In genomic region chr10:23413629-23414089, GRCh38 we compare ENCODE assay signal across 10 cellular contexts. TPM values are rescaled to one million over a fixed set of nuclear protein-coding genes. Genes with fewer than 3 reads are reported as not detected.
DNase-seq lines count a peak whose midpoint lies in the region; ATAC-seq and TF ChIP-seq lines count a peak whose summit lies in the region.
"Had no signal": no experiment of that assay in that cellular context is flagged by ENCODE, and none has a peak within 500 bp of the region (broad histone marks: within the 10 kb centered on the region; RNA-seq: fewer than 3 reads in every experiment).

No MANE protein-coding gene starts in this region.

- H2BK120ac ChIP-seq in mesendoderm (ENCODE audit: low read depth, low read length) = no peak overlapping the region

- no peaks in the 10 kb centered on the region for H3K27me3 Mint-ChIP-seq in activated CD8-positive, alpha-beta T cell treated with anti-CD3 and anti-CD28 coated beads for 36 hours
- no peaks in the 10 kb centered on the region for H3K27me3 Mint-ChIP-seq in activated CD8-positive, alpha-beta T cell treated with anti-CD3 and anti-CD28 coated beads, Interleukin-2, amount 10 ng/mL, durations not matched to agents 7 days and 5 days (ENCODE audit: low read depth)
- H3K27me3 Mint-ChIP-seq in stimulated activated naive CD8-positive, alpha-beta T cell treated with anti-CD3 and anti-CD28 coated beads, Interleukin-15, amount 100 ng/mL, for 72 hours = no peaks in the 10 kb centered on the region
- H3K27me3 Mint-ChIP-seq in activated naive CD4-positive, alpha-beta T cell treated with anti-CD3 and anti-CD28 coated beads, Interleukin-2, amount 10 ng/mL, durations not matched to agents 7 days and 5 days = peaks cover 4% of the 10 kb centered on the region

- TF ChIP-seq EP300 in sigmoid colon (IDR thresholded peaks at IDR 0.05) = no peak

- no peak overlapping the region for H3K56ac ChIP-seq in mesendoderm (ENCODE audit: low read length)

- no peaks in the 10 kb centered on the region for H3K79me2 ChIP-seq in mesendoderm (ENCODE audit: control insufficient read depth, insufficient read depth, low read length)

- H3K4ac ChIP-seq in mesendoderm (ENCODE audit: low read depth, low read length) = no peak overlapping the region

- H3K4me2 ChIP-seq in mesendoderm (ENCODE audit: low read length) = no peak overlapping the region

- no peak overlapping the region for H3K18ac ChIP-seq in mesendoderm (ENCODE audit: low read length)

- POLR2A ChIA-PET in activated CD8-positive, alpha-beta T cell treated with anti-CD3 and anti-CD28 coated beads for 36 hours (lab: Charles Lee) = no interaction called here
- POLR2A ChIA-PET in activated CD8-positive, alpha-beta T cell treated with anti-CD3 and anti-CD28 coated beads, Interleukin-2, amount 10 ng/mL, durations not matched to agents 7 days and 5 days (lab: Charles Lee) = no interaction called here

- no peaks in the 10 kb centered on the region for H3K4me1 ChIP-seq in mesendoderm (ENCODE audit: control insufficient read depth, low read depth, low read length)
- no peaks in the 10 kb centered on the region for H3K4me1 ChIP-seq in sigmoid colon

- H4K8ac ChIP-seq in mesendoderm (ENCODE audit: low read depth, low read length) = no peak overlapping the region

- no peaks in the 10 kb centered on the region for H3K79me1 ChIP-seq in mesendoderm (ENCODE audit: low read length)

- H2BK15ac ChIP-seq in mesendoderm (replicated peaks; ENCODE audit: low read depth) = no peak overlapping the region

- TF ChIP-seq POLR2A in sigmoid colon (IDR thresholded peaks at IDR 0.05) = no peak

- no peak overlapping the region for H4K5ac ChIP-seq in mesendoderm (ENCODE audit: low read length)

- H3K27ac ChIP-seq in mesendoderm (ENCODE audit: low read depth, low read length) (no peak overlapping the region), sigmoid colon (no peak overlapping the region)

- H3K36me3 Mint-ChIP-seq in activated CD8-positive, alpha-beta T cell treated with anti-CD3 and anti-CD28 coated beads for 36 hours (ENCODE audit: low read depth) = no peaks in the 10 kb centered on the region
- no peaks in the 10 kb centered on the region for H3K36me3 Mint-ChIP-seq in activated CD8-positive, alpha-beta T cell treated with anti-CD3 and anti-CD28 coated beads, Interleukin-2, amount 10 ng/mL, durations not matched to agents 7 days and 5 days (ENCODE audit: low read depth)
- no peaks in the 10 kb centered on the region for H3K36me3 Mint-ChIP-seq in activated naive CD4-positive, alpha-beta T cell treated with anti-CD3 and anti-CD28 coated beads, Interleukin-2, amount 10 ng/mL, durations not matched to agents 7 days and 5 days

- intact Hi-C loops in activated CD8-positive, alpha-beta T cell treated with anti-CD3 and anti-CD28 coated beads for 36 hours (cut with micrococcal nuclease) = no loop called here
- intact Hi-C loops in sigmoid colon (cut with DNase I) = no loop called here

- H3K4me3 Mint-ChIP-seq in activated CD8-positive, alpha-beta T cell treated with anti-CD3 and anti-CD28 coated beads for 36 hours = no peak overlapping the region
- H3K4me3 Mint-ChIP-seq in activated CD8-positive, alpha-beta T cell treated with anti-CD3 and anti-CD28 coated beads, Interleukin-2, amount 10 ng/mL, durations not matched to agents 7 days and 5 days = no peak overlapping the region
- peak overlapping the region; percentile 3 to 49 for H3K4me3 Mint-ChIP-seq in stimulated activated naive CD8-positive, alpha-beta T cell treated with anti-CD3 and anti-CD28 coated beads, Interleukin-15, amount 100 ng/mL, for 72 hours
- no peak overlapping the region for H3K4me3 Mint-ChIP-seq in activated naive CD4-positive, alpha-beta T cell treated with anti-CD3 and anti-CD28 coated beads, Interleukin-2, amount 10 ng/mL, durations not matched to agents 7 days and 5 days

- peak overlapping the region; percentile 40 for H3K27ac Mint-ChIP-seq in activated CD8-positive, alpha-beta T cell treated with anti-CD3 and anti-CD28 coated beads for 36 hours
- no peak overlapping the region for H3K27ac Mint-ChIP-seq in activated CD8-positive, alpha-beta T cell treated with anti-CD3 and anti-CD28 coated beads, Interleukin-2, amount 10 ng/mL, durations not matched to agents 7 days and 5 days
- H3K27ac Mint-ChIP-seq in stimulated activated naive CD8-positive, alpha-beta T cell treated with anti-CD3 and anti-CD28 coated beads, Interleukin-15, amount 100 ng/mL, for 72 hours = peak overlapping the region; percentile 10 to 42
- H3K27ac Mint-ChIP-seq in activated naive CD4-positive, alpha-beta T cell treated with anti-CD3 and anti-CD28 coated beads, Interleukin-2, amount 10 ng/mL, durations not matched to agents 7 days and 5 days = no peak overlapping the region

- H3K9me3 Mint-ChIP-seq in activated CD8-positive, alpha-beta T cell treated with anti-CD3 and anti-CD28 coated beads for 36 hours = no peaks in the 10 kb centered on the region
- no peaks in the 10 kb centered on the region for H3K9me3 Mint-ChIP-seq in activated CD8-positive, alpha-beta T cell treated with anti-CD3 and anti-CD28 coated beads, Interleukin-2, amount 10 ng/mL, durations not matched to agents 7 days and 5 days (ENCODE audit: insufficient read depth)
- peaks cover 0 to 4% of the 10 kb centered on the region in 2 donors for H3K9me3 Mint-ChIP-seq in stimulated activated naive CD8-positive, alpha-beta T cell treated with anti-CD3 and anti-CD28 coated beads, Interleukin-15, amount 100 ng/mL, for 72 hours
- no peaks in the 10 kb centered on the region for H3K9me3 Mint-ChIP-seq in activated naive CD4-positive, alpha-beta T cell treated with anti-CD3 and anti-CD28 coated beads, Interleukin-2, amount 10 ng/mL, durations not matched to agents 7 days and 5 days

- H3K4me1 Mint-ChIP-seq in activated CD8-positive, alpha-beta T cell treated with anti-CD3 and anti-CD28 coated beads for 36 hours (ENCODE audit: low read depth) = peaks cover 22% of the 10 kb centered on the region
- peaks cover 7% of the 10 kb centered on the region for H3K4me1 Mint-ChIP-seq in activated CD8-positive, alpha-beta T cell treated with anti-CD3 and anti-CD28 coated beads, Interleukin-2, amount 10 ng/mL, durations not matched to agents 7 days and 5 days (ENCODE audit: low read depth)
- peaks cover 34% of the 10 kb centered on the region for H3K4me1 Mint-ChIP-seq in stimulated activated naive CD8-positive, alpha-beta T cell treated with anti-CD3 and anti-CD28 coated beads, Interleukin-15, amount 100 ng/mL, for 72 hours
- H3K4me1 Mint-ChIP-seq in activated naive CD4-positive, alpha-beta T cell treated with anti-CD3 and anti-CD28 coated beads, Interleukin-2, amount 10 ng/mL, durations not matched to agents 7 days and 5 days = peaks cover 8% of the 10 kb centered on the region

- no peaks in the 10 kb centered on the region for H3K36me3 ChIP-seq in mesendoderm (ENCODE audit: control insufficient read depth, insufficient read depth, low read length)
- H3K36me3 ChIP-seq in sigmoid colon = no peaks in the 10 kb centered on the region

- H3K9me3 ChIP-seq in sigmoid colon = no peaks in the 10 kb centered on the region

- H3K9ac ChIP-seq in mesendoderm (ENCODE audit: low read length) = no peak overlapping the region

- DNase-seq in activated CD8-positive, alpha-beta T cell treated with anti-CD3 and anti-CD28 coated beads for 36 hours = no peak
- DNase-seq in activated CD8-positive, alpha-beta T cell treated with anti-CD3 and anti-CD28 coated beads, Interleukin-2, amount 10 ng/mL, durations not matched to agents 7 days and 5 days = no peak
- DNase-seq in MV-4-11 (lab: John Stamatoyannopoulos, UW) (peak; percentile 93), mesendoderm (no peak), sigmoid colon (no peak)
- no peak for DNase-seq in stimulated activated naive CD8-positive, alpha-beta T cell treated with anti-CD3 and anti-CD28 coated beads, Interleukin-15, amount 100 ng/mL, for 72 hours
- no peak for DNase-seq in activated naive CD4-positive, alpha-beta T cell treated with anti-CD3 and anti-CD28 coated beads, Interleukin-2, amount 10 ng/mL, durations not matched to agents 7 days and 5 days
- DNase-seq: NCI-H187, T-helper 9 cell had no signal

- H3K23ac ChIP-seq in mesendoderm (ENCODE audit: low read length) = no peak overlapping the region

- TF ChIP-seq CTCF in activated CD8-positive, alpha-beta T cell treated with anti-CD3 and anti-CD28 coated beads for 36 hours (IDR thresholded peaks at IDR 0.05) = no peak
- TF ChIP-seq CTCF in sigmoid colon (IDR thresholded peaks at IDR 0.05) = no peak

- H2AK5ac ChIP-seq in mesendoderm (ENCODE audit: low read length) = no peak overlapping the region

- ATAC-seq in activated CD8-positive, alpha-beta T cell treated with anti-CD3 and anti-CD28 coated beads for 36 hours = no peak
- no peak for ATAC-seq in activated CD8-positive, alpha-beta T cell treated with anti-CD3 and anti-CD28 coated beads, Interleukin-2, amount 10 ng/mL, durations not matched to agents 7 days and 5 days
- ATAC-seq in HG02852 (IDR thresholded peaks at IDR 0.05; ENCODE audit: unreplicated experiment) = peak; percentile 92
- ATAC-seq in stimulated activated naive CD8-positive, alpha-beta T cell treated with anti-CD3 and anti-CD28 coated beads, Interleukin-15, amount 100 ng/mL, for 72 hours = peak; percentile 71

- whole genome bisulfite sequencing in mesendoderm (ENCODE audit: extremely low coverage, insufficient coverage, low lambda C conversion rate) = no CpG with 5 or more reads among the region's 5 CpGs
- 64 to 73% methylated on average over 5 of the region's 5 CpGs for WGBS in sigmoid colon, 2 donors

- CTCF ChIA-PET in activated CD8-positive, alpha-beta T cell treated with anti-CD3 and anti-CD28 coated beads for 36 hours (lab: Charles Lee) = no interaction called here
- CTCF ChIA-PET in activated CD8-positive, alpha-beta T cell treated with anti-CD3 and anti-CD28 coated beads, Interleukin-2, amount 10 ng/mL, durations not matched to agents 7 days and 5 days (lab: Charles Lee) = no interaction called here
- CTCF ChIA-PET in activated naive CD4-positive, alpha-beta T cell treated with anti-CD3 and anti-CD28 coated beads, Interleukin-2, amount 10 ng/mL, durations not matched to agents 7 days and 5 days (lab: Charles Lee) = no interaction called here

- H2BK5ac ChIP-seq in mesendoderm (ENCODE audit: low read length) = no peak overlapping the region

- H3K4me3 ChIP-seq in mesendoderm (ENCODE audit: low read length) (no peak overlapping the region), sigmoid colon (no peak overlapping the region)

- H3K27me3 ChIP-seq in mesendoderm (ENCODE audit: insufficient read depth, low read length, poor library complexity) = no peaks in the 10 kb centered on the region
- no peaks in the 10 kb centered on the region for H3K27me3 ChIP-seq in sigmoid colon

RNA-seq across cellular contexts. Expression of gene OTUD1, which starts 25.2 kb away (rescaled TPM):
- total RNA-seq in activated CD8-positive, alpha-beta T cell treated with anti-CD3 and anti-CD28 coated beads for 36 hours = 1 to 10 TPM; 6.6 to 7.0 TPM
- 1 to 10 TPM; 8.4 to 8.9 TPM for total RNA-seq in activated CD8-positive, alpha-beta T cell treated with anti-CD3 and anti-CD28 coated beads, Interleukin-2, amount 10 ng/mL, durations not matched to agents 7 days and 5 days
- 1.1 TPM for polyA plus RNA-seq in mesendoderm (2013, experiment 1 of 2)
- 1.1 TPM for polyA plus RNA-seq in mesendoderm (2013, experiment 2 of 2)
- total RNA-seq in sigmoid colon = 10 to 100 TPM in 3 of 4 donors, 1 to 10 TPM in 1; 8.8 to 15.5 (median 12.4) TPM
- polyA plus RNA-seq in sigmoid colon = 10 to 100 TPM in 2 of 3 donors, 1 to 10 TPM in 1; 6.7 to 19.2 (median 14.4) TPM

Comparison
In these comparisons a context has a peak if more than half of its experiments do, and no peak if none do; other contexts are left out.
1. H3K27ac Mint-ChIP-seq: peak in activated CD8-positive, alpha-beta T cell treated with anti-CD3 and anti-CD28 coated beads for 36 hours (single experiment) and stimulated activated naive CD8-positive, alpha-beta T cell treated with anti-CD3 and anti-CD28 coated beads, Interleukin-15, amount 100 ng/mL, for 72 hours (2 of 2); none in activated CD8-positive, alpha-beta T cell treated with anti-CD3 and anti-CD28 coated beads, Interleukin-2, amount 10 ng/mL, durations not matched to agents 7 days and 5 days (single experiment) and activated naive CD4-positive, alpha-beta T cell treated with anti-CD3 and anti-CD28 coated beads, Interleukin-2, amount 10 ng/mL, durations not matched to agents 7 days and 5 days (single experiment).
2. ATAC-seq: peak in HG02852 (single experiment) and stimulated activated naive CD8-positive, alpha-beta T cell treated with anti-CD3 and anti-CD28 coated beads, Interleukin-15, amount 100 ng/mL, for 72 hours (single experiment); none in activated CD8-positive, alpha-beta T cell treated with anti-CD3 and anti-CD28 coated beads for 36 hours (single experiment) and activated CD8-positive, alpha-beta T cell treated with anti-CD3 and anti-CD28 coated beads, Interleukin-2, amount 10 ng/mL, durations not matched to agents 7 days and 5 days (single experiment).
3. H3K4me3 Mint-ChIP-seq: peak in stimulated activated naive CD8-positive, alpha-beta T cell treated with anti-CD3 and anti-CD28 coated beads, Interleukin-15, amount 100 ng/mL, for 72 hours (2 of 2); none in activated CD8-positive, alpha-beta T cell treated with anti-CD3 and anti-CD28 coated beads for 36 hours (single experiment), activated CD8-positive, alpha-beta T cell treated with anti-CD3 and anti-CD28 coated beads, Interleukin-2, amount 10 ng/mL, durations not matched to agents 7 days and 5 days (single experiment) and activated naive CD4-positive, alpha-beta T cell treated with anti-CD3 and anti-CD28 coated beads, Interleukin-2, amount 10 ng/mL, durations not matched to agents 7 days and 5 days (single experiment).